9 cellular contexts compared by ENCODE assay signal in the genomic region with DNA sequence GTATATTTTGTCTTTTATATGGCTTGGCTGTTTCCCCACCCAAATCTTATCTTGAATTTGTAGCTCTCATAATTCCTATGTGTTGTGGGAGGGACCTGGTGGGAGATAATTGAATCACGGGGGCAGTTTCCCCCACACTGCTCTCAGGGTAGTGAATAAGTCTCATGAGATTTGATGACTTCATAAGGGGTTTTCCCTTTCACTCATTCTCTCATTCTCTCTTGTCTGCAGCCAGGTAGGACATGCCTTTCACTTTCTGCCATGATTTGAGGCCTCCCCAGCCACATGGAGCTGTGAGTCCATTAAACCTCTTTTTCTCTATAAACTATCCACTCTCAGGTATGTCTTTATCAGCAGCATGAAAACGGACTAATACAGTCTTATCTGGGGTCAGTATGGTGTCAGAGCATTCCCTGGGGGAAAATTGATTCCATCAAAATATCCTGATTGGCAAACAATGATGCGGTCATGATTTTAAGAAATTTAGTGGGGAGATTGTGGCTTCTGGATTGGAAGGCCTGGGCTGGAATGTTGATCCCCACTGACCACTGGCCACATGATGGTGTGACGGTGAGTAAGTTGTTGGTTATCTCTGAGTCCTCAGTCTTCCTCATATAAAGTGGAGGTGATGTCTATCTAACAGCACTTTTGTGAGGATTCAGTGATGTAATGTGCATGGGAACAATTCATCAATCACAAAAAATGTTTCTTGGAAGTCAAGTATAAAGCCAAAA. TPM values are rescaled to one million over a fixed set of nuclear protein-coding genes. Genes with fewer than 3 reads are reported as not detected.
DNase-seq lines count a peak whose midpoint lies in the region; ATAC-seq and TF ChIP-seq lines count a peak whose summit lies in the region.
"Had no signal": no experiment of that assay in that cellular context is flagged by ENCODE, and none has a peak within 500 bp of the region (broad histone marks: within the 10 kb centered on the region; RNA-seq: fewer than 3 reads in every experiment).

No MANE protein-coding gene starts in this region.

- H3K27ac ChIP-seq in esophagus squamous epithelium (no peak overlapping the region), suprapubic skin (no peak overlapping the region)

- intact Hi-C loops in esophagus squamous epithelium (cut with DNase I): loop anchor here (10.0 kb wide), 1 partner anchor 102 kb away; no protein-coding TSS in a partner anchor

- no peaks in the 10 kb centered on the region for H3K27me3 ChIP-seq in esophagus squamous epithelium
- H3K27me3 ChIP-seq in suprapubic skin: no peaks in the 10 kb centered on the region

- TF ChIP-seq CTCF in esophagus squamous epithelium (IDR thresholded peaks at IDR 0.05) (no peak), suprapubic skin (IDR thresholded peaks at IDR 0.05) (no peak)

- TF ChIP-seq POLR2A in esophagus squamous epithelium (IDR thresholded peaks at IDR 0.05) (no peak), suprapubic skin (IDR thresholded peaks at IDR 0.05) (no peak)

- 47 to 66% methylated on average over 3 to 4 of the region's 4 CpGs for WGBS in esophagus squamous epithelium, 2 donors
- WGBS in suprapubic skin: 77% methylated on average over 4 of the region's 4 CpGs

- TF ChIP-seq EP300 in suprapubic skin (IDR thresholded peaks at IDR 0.05): no peak

- H3K9me3 ChIP-seq in esophagus squamous epithelium (no peaks in the 10 kb centered on the region), suprapubic skin (no peaks in the 10 kb centered on the region)

- H3K36me3 ChIP-seq in esophagus squamous epithelium (no peaks in the 10 kb centered on the region), suprapubic skin (no peaks in the 10 kb centered on the region)

- H3K4me1 ChIP-seq in esophagus squamous epithelium: no peaks in the 10 kb centered on the region
- H3K4me1 ChIP-seq in suprapubic skin: peaks cover 3% of the 10 kb centered on the region

- peak; percentile 60 for ATAC-seq in GM18873 (IDR thresholded peaks at IDR 0.05; ENCODE audit: low FRiP score, unreplicated experiment)
- peak; percentile 82 for ATAC-seq in HG02610 (IDR thresholded peaks at IDR 0.05; ENCODE audit: unreplicated experiment)

- DNase-seq in T1000 (lab: John Stamatoyannopoulos, UW) (peak; percentile 50), esophagus squamous epithelium (lab: John Stamatoyannopoulos, UW) (no peak), activated gamma-delta T cell (lab: John Stamatoyannopoulos, UW) (no peak), iPS-NIHi11 (ENCODE audit: low spot score) (no peak), suprapubic skin (ENCODE audit: low spot score in 2 of 2) (no peak)
- DNase-seq in stimulated activated CD4-positive, alpha-beta T cell treated with anti-CD3 and anti-CD28 coated beads, Interleukin-12 subunit alpha, Interleukin-12 subunit beta, amount 100 ng/mL, for 4 hours: peak; percentile 18
- DNase-seq: activated CD4-positive, CD25-positive, alpha-beta regulatory T cell had no signal

- H3K4me3 ChIP-seq in esophagus squamous epithelium (no peak overlapping the region), suprapubic skin (no peak overlapping the region)

RNA-seq across cellular contexts. Expression of a gene that starts 27.5 kb away (rescaled TPM):
- total RNA-seq in esophagus squamous epithelium (10 to 100 TPM; 19.3 to 62.9 (median 29.4) TPM), suprapubic skin (10 to 100 TPM; 39.5 to 94.4 (median 56.2) TPM)

Comparison
In these comparisons a context has a peak if more than half of its experiments do, and no peak if none do; other contexts are left out.
1. DNase-seq: peak in T1000 (single experiment) and stimulated activated CD4-positive, alpha-beta T cell treated with anti-CD3 and anti-CD28 coated beads, Interleukin-12 subunit alpha, Interleukin-12 subunit beta, amount 100 ng/mL, for 4 hours (single experiment); none in esophagus squamous epithelium (single experiment), activated gamma-delta T cell (single experiment), iPS-NIHi11 (single experiment) and suprapubic skin (0 of 2).